Comparison of ENCODE assay signal across 8 cellular contexts in the genomic region with DNA sequence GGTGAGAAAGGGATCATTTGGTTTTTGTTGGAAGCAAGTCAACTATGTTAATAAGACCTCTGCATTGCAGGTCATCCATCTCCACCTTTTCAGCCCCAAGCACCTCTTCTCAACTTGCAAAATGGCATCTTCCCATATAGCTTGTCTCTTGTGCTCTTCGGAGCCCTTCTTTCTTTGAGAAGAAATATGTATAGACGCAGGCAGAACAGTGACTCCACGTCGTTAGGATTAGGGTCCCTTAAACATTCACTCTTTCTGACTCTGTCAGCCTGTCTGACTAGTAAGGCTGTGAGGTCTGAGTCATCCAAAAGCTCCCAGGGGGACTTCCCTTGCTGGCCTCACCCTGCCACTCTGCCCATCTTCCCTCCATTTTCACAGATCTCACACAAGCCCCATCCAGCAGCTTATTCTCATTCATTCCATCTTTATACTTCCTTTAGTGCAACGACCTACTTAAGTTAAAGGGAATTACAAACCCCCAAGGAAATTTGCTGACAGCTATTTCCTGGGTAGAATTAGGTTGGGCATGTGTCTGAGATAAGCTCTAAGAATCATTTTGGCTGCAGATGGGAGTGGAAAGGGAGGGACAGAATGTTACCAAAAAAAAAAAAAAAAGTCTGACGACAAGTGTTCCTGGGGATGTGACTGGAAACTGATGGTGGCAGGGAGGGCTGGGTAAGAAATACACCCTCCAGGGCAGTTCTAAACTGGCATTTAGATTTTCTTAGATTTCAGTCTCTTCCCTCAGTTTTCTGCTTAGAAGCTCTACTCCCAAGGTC. TPM values are rescaled to one million over a fixed set of nuclear protein-coding genes. Genes with fewer than 3 reads are reported as not detected.
A peak's percentile ranks its signal among the peaks of the same experiment; 100 is the strongest.
DNase-seq lines count a peak whose midpoint lies in the region; ATAC-seq and TF ChIP-seq lines count a peak whose summit lies in the region.

No MANE protein-coding gene starts in this region.

- no peak for TF ChIP-seq POLR2A in thyroid gland (IDR thresholded peaks at IDR 0.05)

- H3K9ac ChIP-seq in OCI-LY3 (ENCODE audit: low read length), result no peak overlapping the region

- H3K9me3 ChIP-seq in OCI-LY3 (ENCODE audit: insufficient read depth, low read length) (no peaks in the 10 kb centered on the region), thyroid gland (no peaks in the 10 kb centered on the region)

- no peaks in the 10 kb centered on the region for H4K20me1 ChIP-seq in OCI-LY3 (ENCODE audit: insufficient read depth, low read length)

- H3K36me3 ChIP-seq in OCI-LY3 (replicated peaks; ENCODE audit: low read depth, low read length) (no peaks in the 10 kb centered on the region), thyroid gland (no peaks in the 10 kb centered on the region)

- H3K4me3 ChIP-seq in OCI-LY3 (ENCODE audit: low read length) (no peak overlapping the region), epithelial cell of esophagus (ENCODE audit: low read length) (no peak overlapping the region), thyroid gland (replicated peaks in 1 of 3) (no peak overlapping the region)

- H3K4me1 ChIP-seq in OCI-LY3 (ENCODE audit: low read length), result peaks cover 12% of the 10 kb centered on the region
- no peaks in the 10 kb centered on the region for H3K4me1 ChIP-seq in thyroid gland

- H2AFZ ChIP-seq in OCI-LY3 (ENCODE audit: low read depth, low read length), result 0 out of 2 replicates have a peak overlapping the region, but pooled peaks have one; percentile 14

- ATAC-seq in GM21825 (IDR thresholded peaks at IDR 0.05; ENCODE audit: unreplicated experiment), result peak; percentile 91

- POLR2A ChIA-PET in GM10248 (lab: Yijun Ruan, JAX), result no interaction called here

- no peaks in the 10 kb centered on the region for H3K79me2 ChIP-seq in OCI-LY3 (ENCODE audit: low read length)

- WGBS in thyroid gland, 2 donors, result 55 to 57% methylated on average over 6 of the region's 6 CpGs

- H3K27ac ChIP-seq in OCI-LY3 (ENCODE audit: low read length) (no peak overlapping the region), thyroid gland (no peak overlapping the region)

- CTCF ChIA-PET in GM10248 (lab: Yijun Ruan, JAX), result interaction anchor here (0.9 to 2.0 kb wide), 6 partner anchors 9 to 389 kb away, joined by 3 to 4 read pairs (median 3); no protein-coding TSS in a partner anchor

- H3K27me3 ChIP-seq in OCI-LY3 (ENCODE audit: low read depth, low read length) (no peaks in the 10 kb centered on the region), thyroid gland (no peaks in the 10 kb centered on the region)

- intact Hi-C loops in thyroid gland (cut with DNase I), result no loop called here

- TF ChIP-seq CTCF in GM10248 (IDR thresholded peaks at IDR 0.05; ENCODE audit: control extremely low read depth, extremely low read depth, low read depth, missing control alignments) (no peak), OCI-LY3 (IDR thresholded peaks at IDR 0.05; ENCODE audit: low read depth, low read length) (no peak), epithelial cell of esophagus (IDR thresholded peaks at IDR 0.05; ENCODE audit: insufficient read depth, low read depth, low read length, missing control alignments) (no peak), thyroid gland (IDR thresholded peaks at IDR 0.05) (no peak)

- peak overlapping the region; percentile 26 for H3K4me2 ChIP-seq in OCI-LY3 (ENCODE audit: low read length)

- DNase-seq in GM10248 (ENCODE audit: extremely low spot score) (peak; percentile 31), epithelial cell of esophagus (ENCODE audit: low read depth) (peak; percentile 80), NCI-H345 (lab: John Stamatoyannopoulos, UW) (no peak), thyroid gland (no peak), superior temporal gyrus (ENCODE audit: extremely low spot score) (no peak), SKM-1 (lab: John Stamatoyannopoulos, UW; ENCODE audit: unreplicated experiment) (no peak)

RNA-seq across cellular contexts. Expression of a gene that starts 37.7 kb away (rescaled TPM):
- total RNA-seq in thyroid gland, result 10 to 100 TPM; 30.6 to 44.7 (median 33.2) TPM

Comparison
In these comparisons a context has a peak if more than half of its experiments do, and no peak if none do; other contexts are left out.
1. DNase-seq: peak in GM10248 (single experiment) and epithelial cell of esophagus (single experiment); none in NCI-H345 (single experiment), thyroid gland (0 of 2), superior temporal gyrus (single experiment) and SKM-1 (single experiment).